ENCODE assay signal across 8 cellular contexts in genomic region chr15:71443538-71443937, GRCh38.
DNase-seq lines count a peak whose midpoint lies in the region; ATAC-seq and TF ChIP-seq lines count a peak whose summit lies in the region.

No MANE protein-coding gene starts in this region.

- H3K36me3 ChIP-seq in neural cell (ENCODE audit: insufficient read depth, low read length): no peaks in the 10 kb centered on the region

- H3K9me2 ChIP-seq in neural cell (ENCODE audit: insufficient read depth, low read length): no peaks in the 10 kb centered on the region

- H3F3A ChIP-seq in neural cell (ENCODE audit: insufficient read depth, low read length, poor library complexity, severe bottlenecking): no peaks in the 10 kb centered on the region

- H3K9me3 Mint-ChIP-seq in activated B cell treated with CpG ODN at 0.5 μM for 24 hours: no peaks in the 10 kb centered on the region
- no peaks in the 10 kb centered on the region for H3K9me3 Mint-ChIP-seq in endothelial cell (ENCODE audit: unreplicated experiment)

- CTCF ChIA-PET in activated B cell treated with CpG ODN at 0.5 μM for 24 hours (lab: Charles Lee): interaction anchor here (0.7 to 1.1 kb wide), 2 partner anchors 619 to 875 kb away, joined by 3 read pairs; no protein-coding TSS in a partner anchor

- POLR2A ChIA-PET in activated B cell treated with CpG ODN at 0.5 μM for 24 hours (lab: Charles Lee): no interaction called here

- ATAC-seq in activated B cell treated with CpG ODN at 0.5 μM for 24 hours (ENCODE audit: low read depth) (no peak), GM18502 (IDR thresholded peaks at IDR 0.05; ENCODE audit: poor library complexity, unreplicated experiment) (no peak)

- H3K4me3 ChIP-seq in NB4 (ENCODE audit: low read depth, low read length) (no peak overlapping the region), neural cell (ENCODE audit: low read length) (no peak overlapping the region)

- H3K27ac Mint-ChIP-seq in activated B cell treated with CpG ODN at 0.5 μM for 24 hours (no peak overlapping the region), endothelial cell (ENCODE audit: unreplicated experiment) (no peak overlapping the region)

- H3K4me1 Mint-ChIP-seq in activated B cell treated with CpG ODN at 0.5 μM for 24 hours (peaks cover 3% of the 10 kb centered on the region), endothelial cell (ENCODE audit: unreplicated experiment) (no peaks in the 10 kb centered on the region)

- DNase-seq in NCI-H1436 (lab: John Stamatoyannopoulos, UW) (peak; percentile 22), NCI-H1436 treated with DMSO at 0.1 percent for 48 hours (lab: John Stamatoyannopoulos, UW) (no peak), NB4 (ENCODE audit: low read depth) (peak; percentile 39), activated B cell treated with CpG ODN at 0.5 μM for 24 hours (no peak), endothelial cell (ENCODE audit: low spot score) (peak; percentile 61), GDM1 (lab: John Stamatoyannopoulos, UW) (no peak)

- no peak overlapping the region for H3K9ac ChIP-seq in neural cell (ENCODE audit: low read length)

- no peak for TF ChIP-seq EP300 in neural cell (conservative IDR thresholded peaks at IDR 0.05; ENCODE audit: poor library complexity, severe bottlenecking)

- no peak overlapping the region for H3K4me2 ChIP-seq in neural cell (ENCODE audit: low read length)

- H3K27ac ChIP-seq in neural cell (ENCODE audit: low read length): no peak overlapping the region

- no peaks in the 10 kb centered on the region for H3K9me3 ChIP-seq in neural cell (ENCODE audit: low read length)

- no peak overlapping the region for H2AFZ ChIP-seq in neural cell (ENCODE audit: low read depth, low read length)

- TF ChIP-seq CTCF in NB4 (IDR thresholded peaks at IDR 0.05; ENCODE audit: low read depth, low read length) (peak; percentile 75), activated B cell treated with CpG ODN at 0.5 μM for 24 hours (IDR thresholded peaks at IDR 0.05) (peak; percentile 65), endothelial cell (IDR thresholded peaks at IDR 0.05; ENCODE audit: unreplicated experiment) (peak; percentile 96), neural cell (IDR thresholded peaks at IDR 0.05; ENCODE audit: poor library complexity, severe bottlenecking) (peak; percentile 78)

- H3K27me3 Mint-ChIP-seq in activated B cell treated with CpG ODN at 0.5 μM for 24 hours: peaks cover 2% of the 10 kb centered on the region
- H3K27me3 Mint-ChIP-seq in endothelial cell (ENCODE audit: unreplicated experiment): no peaks in the 10 kb centered on the region

- no peak overlapping the region for H3K4me3 Mint-ChIP-seq in activated B cell treated with CpG ODN at 0.5 μM for 24 hours
- H3K4me3 Mint-ChIP-seq in endothelial cell (ENCODE audit: unreplicated experiment): no peak overlapping the region

- H4K20me1 ChIP-seq in neural cell (ENCODE audit: insufficient read depth): no peaks in the 10 kb centered on the region

- H3K36me3 Mint-ChIP-seq in activated B cell treated with CpG ODN at 0.5 μM for 24 hours (ENCODE audit: low read depth): no peaks in the 10 kb centered on the region
- H3K36me3 Mint-ChIP-seq in endothelial cell (ENCODE audit: low read depth, unreplicated experiment): no peaks in the 10 kb centered on the region

- peak; percentile 67 for TF ChIP-seq RAD21 in neural cell (conservative IDR thresholded peaks at IDR 0.05)

- no peaks in the 10 kb centered on the region for H3K27me3 ChIP-seq in neural cell (ENCODE audit: insufficient read depth, low read depth, low read length)

- intact Hi-C loops in activated B cell treated with CpG ODN at 0.5 μM for 24 hours (cut with micrococcal nuclease): loop anchor here (5.0 to 10.0 kb wide), 3 partner anchors 211 to 1966 kb away; no protein-coding TSS in a partner anchor

- no peak for TF ChIP-seq POLR2A in NB4 (IDR thresholded peaks at IDR 0.05; ENCODE audit: extremely low read depth, insufficient read length)

- no peaks in the 10 kb centered on the region for H3K79me2 ChIP-seq in neural cell (replicated peaks; ENCODE audit: insufficient read depth, low read length)

TF ChIP-seq in neural cell, 6 proteins besides CTCF, POLR2A, EP300 and RAD21:
- no peak for TF ChIP-seq REST (IDR thresholded peaks at IDR 0.05; ENCODE audit: borderline replicate concordance)
- TF ChIP-seq MXI1 (conservative IDR thresholded peaks at IDR 0.05; ENCODE audit: poor library complexity, severe bottlenecking): no peak
- no peak for TF ChIP-seq POLR2AphosphoS5 (IDR thresholded peaks at IDR 0.05)
- peak; percentile 79 for TF ChIP-seq SMC3 (conservative IDR thresholded peaks at IDR 0.05; ENCODE audit: poor library complexity)
- TF ChIP-seq EZH2 (IDR thresholded peaks at IDR 0.05; ENCODE audit: borderline replicate concordance, insufficient read depth, low read length, poor library complexity, severe bottlenecking): no peak
TF ChIP-seq in neural cell: peak in this region for 1.

Comparison
In these comparisons a context has a peak if more than half of its experiments do, and no peak if none do; other contexts are left out.
1. DNase-seq: peak in NCI-H1436 (single experiment), NB4 (single experiment) and endothelial cell (single experiment); none in NCI-H1436 treated with DMSO at 0.1 percent for 48 hours (single experiment), activated B cell treated with CpG ODN at 0.5 μM for 24 hours (single experiment) and GDM1 (single experiment).
2. Peak in every context shown above with its lines, with median percentiles within 50 percentile points of each other: CTCF ChIP-seq.